In genomic region chr17:20981046-20981920, GRCh38 we compare ENCODE assay signal across 18 cellular contexts.
"Had no signal": no experiment of that assay in that cellular context is flagged by ENCODE, and none has a peak within 500 bp of the region (broad histone marks: within the 10 kb centered on the region; RNA-seq: fewer than 3 reads in every experiment).

No MANE protein-coding gene starts in this region.

- H3K36me3 ChIP-seq: adrenal gland, colonic mucosa, pancreas had no signal

- H3K9me3 ChIP-seq: adrenal gland, colonic mucosa, pancreas had no signal

- H3K4me3 ChIP-seq: adrenal gland, cardiac muscle cell, colonic mucosa, pancreas had no signal

- ATAC-seq: activated T-cell treated with anti-CD3 and anti-CD28 coated beads, Interleukin-2, amount 50 U/mL, for 4 hours; pancreas; stimulated activated memory B cell treated with anti-CD40 and anti-IgM and Interleukin-4, amounts not matched to agents 10 μg/mL and 1 μg/mL and 100 μg/mL, for 72 hours had no signal

- H3K27ac ChIP-seq: adrenal gland, cardiac muscle cell, colonic mucosa, pancreas had no signal

- H3K36me3 Mint-ChIP-seq: activated naive CD4-positive, alpha-beta T cell treated with anti-CD3 and anti-CD28 coated beads, Interleukin-2, amount 50 U/mL, for 24 hours had no signal

- H3K27me3 Mint-ChIP-seq: activated B cell treated with CpG ODN at 0.5 μM for 24 hours; stimulated activated memory B cell treated with anti-CD40 and anti-IgM and Interleukin-4, amounts not matched to agents 10 μg/mL and 1 μg/mL and 100 μg/mL, for 72 hours had no signal

- H3K4me1 Mint-ChIP-seq: activated naive CD4-positive, alpha-beta T cell treated with anti-CD3 and anti-CD28 coated beads, Interleukin-2, amount 50 U/mL, for 24 hours; nephron progenitor cell had no signal

- H3K9me3 Mint-ChIP-seq: activated B cell treated with CpG ODN at 0.5 μM for 24 hours; activated naive CD4-positive, alpha-beta T cell treated with anti-CD3 and anti-CD28 coated beads, Interleukin-2, amount 50 U/mL, for 24 hours; activated T-cell treated with anti-CD3 and anti-CD28 coated beads, Interleukin-2, amount 50 U/mL, for 4 hours; stimulated activated memory B cell treated with anti-CD40 and anti-IgM and Interleukin-4, amounts not matched to agents 10 μg/mL and 1 μg/mL and 100 μg/mL, for 72 hours had no signal

- H3K27ac Mint-ChIP-seq: activated B cell treated with CpG ODN at 0.5 μM for 24 hours; activated naive CD4-positive, alpha-beta T cell treated with anti-CD3 and anti-CD28 coated beads, Interleukin-2, amount 50 U/mL, for 24 hours; nephron progenitor cell; stimulated activated memory B cell treated with anti-CD40 and anti-IgM and Interleukin-4, amounts not matched to agents 10 μg/mL and 1 μg/mL and 100 μg/mL, for 72 hours had no signal

- H3K4me1 ChIP-seq: adrenal gland, colonic mucosa had no signal

- H3K4me3 Mint-ChIP-seq: activated B cell treated with CpG ODN at 0.5 μM for 24 hours; activated naive CD4-positive, alpha-beta T cell treated with anti-CD3 and anti-CD28 coated beads, Interleukin-2, amount 50 U/mL, for 24 hours; activated T-cell treated with anti-CD3 and anti-CD28 coated beads, Interleukin-2, amount 50 U/mL, for 4 hours; nephron progenitor cell; stimulated activated memory B cell treated with anti-CD40 and anti-IgM and Interleukin-4, amounts not matched to agents 10 μg/mL and 1 μg/mL and 100 μg/mL, for 72 hours had no signal

- DNase-seq: activated B cell treated with CpG ODN at 0.5 μM for 24 hours; activated CD4-positive, alpha-beta T cell treated with anti-CD3 and anti-CD28 coated beads, Interleukin-2, amount 50 U/mL, for 1 hour; activated effector memory CD4-positive, alpha-beta T cell treated with Interleukin-2 at 50 U/mL for 16 hours; activated T-cell treated with anti-CD3 and anti-CD28 coated beads, Interleukin-2, amount 50 U/mL, for 4 hours; adrenal gland; colonic mucosa; effector CD4-positive, alpha-beta T cell; foreskin fibroblast; glutamatergic neuron; hypothalamus; kidney glomerular epithelial cell; mesenchymal stem cell; nephron progenitor cell; T-helper 2 cell had no signal

- H3K27me3 ChIP-seq: cardiac muscle cell, colonic mucosa, pancreas had no signal
